ENCODE assay signal across 9 cellular contexts in the genomic region with DNA sequence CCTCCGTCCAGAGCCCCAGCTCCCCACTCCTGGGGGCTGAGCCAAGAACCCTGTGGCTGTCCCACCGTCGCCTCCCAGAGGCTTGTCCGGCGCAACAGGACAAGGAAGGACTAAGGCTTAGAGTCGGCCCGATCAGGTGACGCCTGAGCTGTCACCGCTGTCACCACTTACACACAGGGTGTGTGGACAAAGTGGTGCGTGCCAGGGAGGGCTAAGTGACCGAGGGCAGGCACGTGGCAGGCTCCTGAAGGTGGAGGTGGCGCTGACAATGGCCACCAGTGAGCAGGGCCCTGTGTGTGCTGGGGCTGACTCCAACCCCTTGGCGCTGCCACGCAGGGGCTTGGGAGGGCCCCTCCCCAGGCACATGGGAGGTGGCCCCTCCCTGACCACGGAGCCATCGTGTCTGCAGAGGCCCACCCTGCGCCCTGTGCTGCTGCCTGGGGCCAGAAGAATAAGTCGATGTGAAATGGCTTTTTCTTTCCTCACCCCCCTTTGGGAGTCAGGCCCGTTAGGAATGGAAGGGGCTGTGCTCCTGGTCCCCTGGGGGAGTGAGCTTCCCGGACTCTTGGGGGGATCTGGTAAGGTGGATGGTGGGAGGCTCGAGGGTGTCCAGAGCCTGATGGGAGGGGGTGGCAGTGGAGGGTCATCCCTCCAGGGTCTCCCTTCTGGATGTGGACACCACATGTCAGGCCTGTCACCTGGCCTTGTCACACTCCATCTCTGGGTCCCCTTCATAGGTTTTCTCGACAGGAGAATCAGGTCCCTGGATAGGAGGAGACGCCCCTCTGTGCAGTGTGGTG. TPM values are rescaled to one million over a fixed set of nuclear protein-coding genes. Genes with fewer than 3 reads are reported as not detected.
DNase-seq lines count a peak whose midpoint lies in the region; ATAC-seq and TF ChIP-seq lines count a peak whose summit lies in the region.
"Had no signal": no experiment of that assay in that cellular context is flagged by ENCODE, and none has a peak within 500 bp of the region (broad histone marks: within the 10 kb centered on the region; RNA-seq: fewer than 3 reads in every experiment).

No MANE protein-coding gene starts in this region.

- 83% methylated on average over 24 of the region's 24 CpGs for WGBS in smooth muscle cell (ENCODE audit: low lambda C conversion rate)

- H3K36me3 ChIP-seq in right atrium auricular region (no peaks in the 10 kb centered on the region), upper lobe of right lung (no peaks in the 10 kb centered on the region), smooth muscle cell (ENCODE audit: low read depth) (no peaks in the 10 kb centered on the region)

- H3K4me1 ChIP-seq in right atrium auricular region (peaks cover 0 to 49% of the 10 kb centered on the region in 2 donors), upper lobe of right lung (peaks cover 22% of the 10 kb centered on the region), smooth muscle cell (ENCODE audit: low read depth) (peaks cover 27% of the 10 kb centered on the region)

- peaks cover 18% of the 10 kb centered on the region for H4K20me1 ChIP-seq in smooth muscle cell (ENCODE audit: low read depth)

- H2AFZ ChIP-seq in smooth muscle cell (ENCODE audit: low read depth), result no peak overlapping the region

- no peak overlapping the region for H3K9ac ChIP-seq in smooth muscle cell (ENCODE audit: low read depth)

- peaks cover 20% of the 10 kb centered on the region for H3K79me2 ChIP-seq in smooth muscle cell (ENCODE audit: low read depth)

- ATAC-seq in Right ventricle myocardium inferior (peak; percentile 75), upper lobe of right lung (peak; percentile 70), GM21447 (IDR thresholded peaks at IDR 0.05; ENCODE audit: unreplicated experiment) (no peak)
- ATAC-seq: PC-3 had no signal

- no peak for DNase-seq in Right ventricle myocardium inferior (ENCODE audit: missing footprints)
- DNase-seq in cardiac septum (ENCODE audit: low spot score), result no peak
- DNase-seq in right atrium auricular region (ENCODE audit: low spot score), result no peak
- DNase-seq in upper lobe of right lung, result peak; percentile 83
- no peak for DNase-seq in smooth muscle cell (lab: John Stamatoyannopoulos, UW; ENCODE audit: unreplicated experiment)
- DNase-seq: activated naive CD8-positive, alpha-beta T cell treated with anti-CD3 and anti-CD28 coated beads for 36 hours; NCI-H1417; PC-3 had no signal

- H3K9me3 ChIP-seq in right atrium auricular region, result no peaks in the 10 kb centered on the region
- H3K9me3 ChIP-seq in upper lobe of right lung, result no peaks in the 10 kb centered on the region
- H3K9me3 ChIP-seq in smooth muscle cell (replicated peaks; ENCODE audit: low read depth), result no peaks in the 10 kb centered on the region

- intact Hi-C loops in Right ventricle myocardium inferior (cut with DNase I) (no loop called here), cardiac septum (cut with DNase I) (no loop called here), upper lobe of right lung (cut with DNase I) (no loop called here)

- peaks cover 6% of the 10 kb centered on the region for H3F3A ChIP-seq in smooth muscle cell (ENCODE audit: low read depth)

- H3K4me2 ChIP-seq in smooth muscle cell, result no peak overlapping the region

- H3K27ac ChIP-seq in right atrium auricular region (peak overlapping the region; percentile 88 to 97), upper lobe of right lung (peak overlapping the region; percentile 80), smooth muscle cell (ENCODE audit: low read depth) (no peak overlapping the region)

- H3K27me3 ChIP-seq in right atrium auricular region, result no peaks in the 10 kb centered on the region
- no peaks in the 10 kb centered on the region for H3K27me3 ChIP-seq in upper lobe of right lung
- no peaks in the 10 kb centered on the region for H3K27me3 ChIP-seq in smooth muscle cell (ENCODE audit: low read depth)

- H3K4me3 ChIP-seq in right atrium auricular region, result no peak overlapping the region
- no peak overlapping the region for H3K4me3 ChIP-seq in upper lobe of right lung
- H3K4me3 ChIP-seq in smooth muscle cell, result no peak overlapping the region

- TF ChIP-seq CTCF in right atrium auricular region (IDR thresholded peaks at IDR 0.05) (peak in 1 of 2 donors; percentile 32), upper lobe of right lung (IDR thresholded peaks at IDR 0.05) (no peak), smooth muscle cell (IDR thresholded peaks at IDR 0.05; ENCODE audit: borderline replicate concordance, insufficient read depth, poor library complexity, severe bottlenecking) (no peak)

RNA-seq across cellular contexts. Expression of a gene that starts 2.6 kb away (rescaled TPM):
- 48.6 TPM for total RNA-seq in Right ventricle myocardium inferior
- total RNA-seq in cardiac septum, result 35.1 TPM
- total RNA-seq in right atrium auricular region, result 10 to 100 TPM; 39.4 to 44.5 TPM
- total RNA-seq in upper lobe of right lung, result 27.3 TPM
- 17.1 and 21.1 TPM in 2 replicates for total RNA-seq in smooth muscle cell
- 42.8 and 45.9 TPM in 2 replicates for polyA plus RNA-seq in smooth muscle cell

RNA-seq across cellular contexts. Expression of a gene that starts 20.8 kb away (rescaled TPM):
- not detected for total RNA-seq in Right ventricle myocardium inferior
- total RNA-seq in cardiac septum, result 0.03 TPM
- not detected for total RNA-seq in right atrium auricular region
- 0.09 TPM for total RNA-seq in upper lobe of right lung
- not detected in 2 replicates for total RNA-seq in smooth muscle cell
- 0.10 TPM in 1 of 2 replicates, not detected in the other for polyA plus RNA-seq in smooth muscle cell
- total RNA-seq: activated naive CD8-positive, alpha-beta T cell treated with anti-CD3 and anti-CD28 coated beads for 36 hours had no signal

RNA-seq across cellular contexts. Expression of a gene that starts 38.8 kb away (rescaled TPM):
- total RNA-seq in Right ventricle myocardium inferior (40.6 TPM), cardiac septum (34.1 TPM), right atrium auricular region (10 to 100 TPM; 15.4 to 36.6 TPM), upper lobe of right lung (15.5 TPM), smooth muscle cell (9.5 and 19.0 TPM in 2 replicates)
- 31.5 and 41.5 TPM in 2 replicates for polyA plus RNA-seq in smooth muscle cell

RNA-seq across cellular contexts. Expression of a gene that starts 48.8 kb away (rescaled TPM):
- total RNA-seq in Right ventricle myocardium inferior (1.4 TPM), cardiac septum (0.70 TPM), right atrium auricular region (1 to 10 TPM in 1 of 2 donors, under 1 TPM in 1; 0.15 to 1.1 TPM), upper lobe of right lung (10.0 TPM), smooth muscle cell (0.94 and 1.2 TPM in 2 replicates)
- polyA plus RNA-seq in smooth muscle cell, result 1.9 and 3.0 TPM in 2 replicates
